Comparison of ENCODE assay signal across 23 cellular contexts in the genomic region with DNA sequence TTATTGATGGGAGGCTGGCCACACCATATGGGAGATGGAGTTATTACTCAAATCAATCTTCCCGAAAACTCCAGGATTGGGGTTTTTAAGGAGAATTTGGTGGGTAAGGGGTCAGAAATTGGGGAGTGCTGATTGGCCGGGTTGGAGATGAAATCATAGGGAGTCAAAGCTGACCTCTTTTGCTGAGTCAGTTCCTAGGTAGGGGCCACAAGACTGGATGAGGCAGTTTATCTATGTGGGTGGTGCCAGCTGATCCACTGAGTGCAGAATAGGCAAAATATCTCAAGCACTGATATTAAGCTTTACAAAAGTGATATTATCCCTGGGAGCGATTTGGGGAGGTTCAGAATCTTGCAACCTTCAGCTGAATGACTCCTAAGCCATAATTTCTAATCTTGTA.
"Had no signal": no experiment of that assay in that cellular context is flagged by ENCODE, and none has a peak within 500 bp of the region (broad histone marks: within the 10 kb centered on the region; RNA-seq: fewer than 3 reads in every experiment).

No MANE protein-coding gene starts in this region.

- H3K27me3 ChIP-seq: colonic mucosa, esophagus squamous epithelium, gastrocnemius medialis, heart right ventricle, left lung had no signal

- FAIRE-seq: endometrium, islet of Langerhans, keratinocyte had no signal

- H3K36me3 ChIP-seq: colonic mucosa, esophagus squamous epithelium, gastrocnemius medialis, heart right ventricle, left lung, lower lobe of right lung had no signal

- H3K9me3 ChIP-seq: colonic mucosa, gastrocnemius medialis, left lung had no signal

- H3K4me1 ChIP-seq: colonic mucosa, gastrocnemius medialis, left lung, lower lobe of right lung had no signal

- H3K4me3 ChIP-seq: colonic mucosa, esophagus squamous epithelium, gastrocnemius medialis, heart right ventricle, left lung, lower lobe of right lung, mucosa of descending colon had no signal

- ATAC-seq: effector memory CD8-positive, alpha-beta T cell; gastrocnemius medialis; heart right ventricle; left cardiac atrium; left lung; left ventricle myocardium superior; lower lobe of right lung; mucosa of descending colon had no signal

- H3K27ac ChIP-seq: colonic mucosa, esophagus squamous epithelium, gastrocnemius medialis, heart right ventricle, left lung, lower lobe of right lung had no signal

- DNase-seq: colonic mucosa; cortex of kidney; effector CD8-positive, alpha-beta T cell; effector memory CD8-positive, alpha-beta T cell; endodermal cell; esophagus squamous epithelium; foreskin fibroblast; foreskin melanocyte; gastrocnemius medialis; glutamatergic neuron; head of caudate nucleus; heart right ventricle; hippocampal formation; left cardiac atrium; left lung; left ventricle myocardium superior; lower lobe of right lung; mesenchymal stem cell; mucosa of descending colon; naive B cell had no signal
